Comparison of ENCODE assay signal across 17 cellular contexts in the genomic region with DNA sequence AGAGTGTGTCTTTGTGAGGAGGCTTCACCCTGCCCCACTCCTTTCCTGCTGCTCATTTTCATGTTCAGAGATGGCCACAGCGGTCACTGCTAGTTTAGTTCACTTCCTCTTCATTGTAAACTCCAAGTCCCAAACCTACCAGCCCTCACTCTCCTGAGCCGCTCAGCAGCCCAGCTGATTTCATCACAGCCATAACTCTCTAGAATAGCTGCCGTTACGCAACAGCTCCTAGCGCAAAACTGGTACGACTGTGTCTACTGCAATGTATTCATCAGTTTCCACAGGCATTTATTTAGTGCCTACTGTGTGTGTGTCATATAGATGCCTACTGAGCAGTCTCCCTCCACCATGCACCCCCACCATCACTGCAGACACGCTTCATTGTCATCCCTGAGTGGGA.
A peak's percentile ranks its signal among the peaks of the same experiment; 100 is the strongest.
DNase-seq lines count a peak whose midpoint lies in the region; ATAC-seq, FAIRE-seq and TF ChIP-seq lines count a peak whose summit lies in the region.
"Had no signal": no experiment of that assay in that cellular context is flagged by ENCODE, and none has a peak within 500 bp of the region (broad histone marks: within the 10 kb centered on the region; RNA-seq: fewer than 3 reads in every experiment).

No MANE protein-coding gene starts in this region.

- no peaks in the 10 kb centered on the region for H3K36me3 ChIP-seq in RWPE2 (ENCODE audit: low read depth)
- no peaks in the 10 kb centered on the region for H3K36me3 ChIP-seq in kidney (ENCODE audit: control insufficient read depth in 1 of 2, insufficient read depth in 2 of 2, low read length in 2 of 2)
- no peaks in the 10 kb centered on the region for H3K36me3 ChIP-seq in spleen
- H3K36me3 ChIP-seq: breast epithelium, SJSA1 had no signal

- 0 out of 3 replicates have a peak, but pooled peaks have one; percentile 21 for ATAC-seq in RWPE2 (ENCODE audit: low read depth)
- no peak for ATAC-seq in HG02623 (IDR thresholded peaks at IDR 0.05; ENCODE audit: unreplicated experiment)
- ATAC-seq: activated CD8-positive, alpha-beta memory T cell treated with anti-CD3 and anti-CD28 coated beads, Interleukin-2, amount 10 ng/mL, durations not matched to agents 7 days and 5 days had no signal

- peak; percentile 31 for DNase-seq in HuH-7.5 (ENCODE audit: low spot score)
- no peak for DNase-seq in RWPE2 (ENCODE audit: low spot score)
- DNase-seq in kidney, result peak; percentile 32
- DNase-seq in spleen, result no peak
- DNase-seq in activated CD4-positive, CD25-positive, alpha-beta regulatory T cell (lab: John Stamatoyannopoulos, UW), result no peak
- DNase-seq in central memory CD4-positive, alpha-beta T cell, result no peak
- DNase-seq in GM10266 (ENCODE audit: extremely low spot score), result no peak
- DNase-seq: activated CD8-positive, alpha-beta memory T cell treated with anti-CD3 and anti-CD28 coated beads, Interleukin-2, amount 10 ng/mL, durations not matched to agents 7 days and 5 days; activated naive CD4-positive, alpha-beta T cell treated with anti-CD3 and anti-CD28 coated beads for 36 hours; natural killer cell; NCI-H146 had no signal

- TF ChIP-seq POLR2A in spleen (IDR thresholded peaks at IDR 0.05), result no peak

- peaks cover 30% of the 10 kb centered on the region for H3K27me3 ChIP-seq in RWPE2 (ENCODE audit: insufficient read depth, poor library complexity, severe bottlenecking)
- peaks cover 0 to 36% (median 0%) of the 10 kb centered on the region in 7 donors for H3K27me3 ChIP-seq in spleen (replicated peaks in 1 of 7)

- TF ChIP-seq CTCF in RWPE2 (IDR thresholded peaks at IDR 0.05; ENCODE audit: poor library complexity, severe bottlenecking) (no peak), kidney (IDR thresholded peaks at IDR 0.05; ENCODE audit: borderline replicate concordance, extremely low read depth, insufficient read depth) (no peak), spleen (IDR thresholded peaks at IDR 0.05 in 8 of 11, conservative IDR thresholded peaks at IDR 0.05 in 3 of 11) (no peak), GM10266 (IDR thresholded peaks at IDR 0.05; ENCODE audit: control insufficient read depth, insufficient read depth, low read depth, missing control alignments) (no peak)

- H3K4me3 ChIP-seq in RWPE2 (ENCODE audit: severe bottlenecking) (no peak overlapping the region), kidney (ENCODE audit: low read length in 2 of 2) (no peak overlapping the region), spleen (no peak overlapping the region)
- H3K4me3 ChIP-seq: breast epithelium, SJSA1, skin epidermis had no signal

- H3K4me1 ChIP-seq in RWPE2 (ENCODE audit: insufficient read depth, poor library complexity, severe bottlenecking) (no peaks in the 10 kb centered on the region), kidney (ENCODE audit: control insufficient read depth in 1 of 2, insufficient read depth in 1 of 2, low read depth in 1 of 2, low read length in 2 of 2) (no peaks in the 10 kb centered on the region), spleen (peaks cover 0 to 13% (median 0%) of the 10 kb centered on the region in 6 donors)
- H3K4me1 ChIP-seq: breast epithelium, SJSA1 had no signal

- FAIRE-seq in kidney (lab: Jason Lieb, UNC), result no peak
- FAIRE-seq: HTR-8/SVneo, keratinocyte had no signal

- intact Hi-C loops in kidney (cut with DNase I), result no loop called here
- intact Hi-C loops in spleen (cut with DNase I; ENCODE audit: low total_unique reads), result no loop called here

- H3K27ac ChIP-seq in RWPE2 (ENCODE audit: poor library complexity, severe bottlenecking) (no peak overlapping the region), kidney (ENCODE audit: low read depth in 2 of 2, low read length in 2 of 2) (no peak overlapping the region), spleen (peak overlapping the region in 5 of 8 donors; percentile 38 to 70 (median 42))
- H3K27ac ChIP-seq: breast epithelium, SJSA1, skin epidermis had no signal

- WGBS in spleen, 5 donors, result 31 to 52% (median 42%) methylated on average over 7 of the region's 7 CpGs

- no peak overlapping the region for H3K9ac ChIP-seq in kidney (ENCODE audit: low read length in 2 of 2)

- H3K9me3 ChIP-seq in RWPE2 (ENCODE audit: severe bottlenecking) (no peaks in the 10 kb centered on the region), kidney (ENCODE audit: control insufficient read depth in 1 of 2, low read length in 2 of 2) (no peaks in the 10 kb centered on the region), spleen (peaks cover 0 to 14% (median 9%) of the 10 kb centered on the region in 8 donors)
- H3K9me3 ChIP-seq: breast epithelium, SJSA1 had no signal

Comparison
In these comparisons a context has a peak if more than half of its experiments do, and no peak if none do; other contexts are left out.
1. DNase-seq: peak in HuH-7.5 (single experiment) and kidney (single experiment); none in RWPE2 (single experiment), spleen (single experiment), activated CD4-positive, CD25-positive, alpha-beta regulatory T cell (0 of 4), central memory CD4-positive, alpha-beta T cell (single experiment) and GM10266 (single experiment).
2. H3K27ac ChIP-seq: peak in spleen (5 of 8); none in RWPE2 (single experiment) and kidney (0 of 2).